20 cellular contexts compared by ENCODE assay signal in genomic region chr11:17602105-17603001, GRCh38. TPM values are rescaled to one million over a fixed set of nuclear protein-coding genes. Genes with fewer than 3 reads are reported as not detected.
A peak's percentile ranks its signal among the peaks of the same experiment; 100 is the strongest.
DNase-seq lines count a peak whose midpoint lies in the region; ATAC-seq and TF ChIP-seq lines count a peak whose summit lies in the region.
"Had no signal": no experiment of that assay in that cellular context is flagged by ENCODE, and none has a peak within 500 bp of the region (broad histone marks: within the 10 kb centered on the region; RNA-seq: fewer than 3 reads in every experiment).

No MANE protein-coding gene starts in this region.

- H3K36me3 Mint-ChIP-seq in type B pancreatic cell (no peaks in the 10 kb centered on the region), T-helper 17 cell (ENCODE audit: low read depth) (no peaks in the 10 kb centered on the region)

- DNase-seq in right atrium auricular region (ENCODE audit: low spot score) = peak; percentile 48
- no peak for DNase-seq in right cardiac atrium
- peak; percentile 58 for DNase-seq in coronary artery (ENCODE audit: low spot score)
- DNase-seq in neuronal stem cell (ENCODE audit: low spot score) = no peak
- DNase-seq in type B pancreatic cell (ENCODE audit: extremely low spot score, unreplicated experiment) = peak; percentile 53
- DNase-seq in putamen (ENCODE audit: low spot score) = no peak
- no peak for DNase-seq in T-helper 17 cell
- DNase-seq: DMS79, H9, NCI-H1417 treated with DMSO at 0.1 percent for 48 hours, NCI-H2029, NCI-H2171, PC-3, RPMI8226, SHP77 treated with DMSO at 0.1 percent for 48 hours had no signal

- H3K23ac ChIP-seq in neuronal stem cell (ENCODE audit: low read depth, low read length, poor library complexity) = peak overlapping the region; percentile 49

- H3K18ac ChIP-seq in neuronal stem cell (ENCODE audit: low read length) = no peak overlapping the region

- no peak overlapping the region for H3K27ac ChIP-seq in right atrium auricular region
- H3K27ac ChIP-seq in right cardiac atrium (ENCODE audit: low read length) = no peak overlapping the region
- H3K27ac ChIP-seq in coronary artery = no peak overlapping the region
- H3K27ac ChIP-seq in neuronal stem cell (replicated peaks; ENCODE audit: low read length) = no peak overlapping the region
- H3K27ac ChIP-seq: C4-2B, HL-60 had no signal

- H3K4me1 Mint-ChIP-seq in type B pancreatic cell (ENCODE audit: unreplicated experiment) (peaks cover 5% of the 10 kb centered on the region), T-helper 17 cell (peaks cover 2% of the 10 kb centered on the region)

- no peak overlapping the region for H2AK5ac ChIP-seq in neuronal stem cell (ENCODE audit: low read depth, low read length)

- no peak for ATAC-seq in right cardiac atrium
- ATAC-seq in GM21367 (IDR thresholded peaks at IDR 0.05; ENCODE audit: unreplicated experiment) = no peak
- no peak for ATAC-seq in T-helper 17 cell
- ATAC-seq: PC-3 had no signal

- no peaks in the 10 kb centered on the region for H3K4me1 ChIP-seq in right atrium auricular region
- no peaks in the 10 kb centered on the region for H3K4me1 ChIP-seq in right cardiac atrium (ENCODE audit: control insufficient read depth, insufficient read depth, low read length)
- H3K4me1 ChIP-seq in neuronal stem cell (ENCODE audit: control insufficient read depth in 2 of 2, insufficient read depth in 1 of 2, low read depth in 1 of 2, low read length in 2 of 2) = peaks cover 0 to 11% of the 10 kb centered on the region in 2 donors

- no peak overlapping the region for H2BK120ac ChIP-seq in neuronal stem cell (ENCODE audit: low read depth, low read length)

- no peak overlapping the region for H3K4me2 ChIP-seq in neuronal stem cell (ENCODE audit: insufficient read depth, low read length, poor library complexity, severe bottlenecking)

- no peaks in the 10 kb centered on the region for H3K9me3 Mint-ChIP-seq in type B pancreatic cell
- H3K9me3 Mint-ChIP-seq: H9 had no signal

- no peak overlapping the region for H2AFZ ChIP-seq in neuronal stem cell (ENCODE audit: low read length)

- H3K4ac ChIP-seq in neuronal stem cell (ENCODE audit: low read length) = no peak overlapping the region

- no peak overlapping the region for H4K91ac ChIP-seq in neuronal stem cell (ENCODE audit: low read depth, low read length, poor library complexity)

- H3K4me3 ChIP-seq in right atrium auricular region (no peak overlapping the region), right cardiac atrium (ENCODE audit: low read length) (no peak overlapping the region), coronary artery (no peak overlapping the region), neuronal stem cell (ENCODE audit: low read length in 2 of 2) (no peak overlapping the region)

- intact Hi-C loops in right cardiac atrium (cut with DNase I) = loop anchor here in 1 of 4 donors (5.0 kb wide), 1 partner anchor 120 kb away; no protein-coding TSS in a partner anchor

- no peak overlapping the region for H2BK12ac ChIP-seq in neuronal stem cell (ENCODE audit: low read length)

- H3K27me3 ChIP-seq in right atrium auricular region (no peaks in the 10 kb centered on the region), right cardiac atrium (ENCODE audit: control insufficient read depth, insufficient read depth) (no peaks in the 10 kb centered on the region), neuronal stem cell (ENCODE audit: control insufficient read depth in 3 of 3, insufficient read depth in 3 of 3, low read depth in 1 of 3, low read length in 3 of 3) (peaks cover 0 to 21% (median 0%) of the 10 kb centered on the region in 3 experiments)

- H2BK5ac ChIP-seq in neuronal stem cell (ENCODE audit: low read length) = no peak overlapping the region

- H3K27ac Mint-ChIP-seq in type B pancreatic cell (no peak overlapping the region), T-helper 17 cell (no peak overlapping the region)
- H3K27ac Mint-ChIP-seq: H9 had no signal

- H3K9me3 ChIP-seq in right atrium auricular region (no peaks in the 10 kb centered on the region), right cardiac atrium (ENCODE audit: control insufficient read depth, low read length) (no peaks in the 10 kb centered on the region), neuronal stem cell (replicated peaks in 1 of 2; ENCODE audit: control insufficient read depth in 2 of 2, insufficient read depth in 1 of 2, low read depth in 1 of 2, low read length in 2 of 2) (no peaks in the 10 kb centered on the region), T-helper 17 cell (ENCODE audit: control insufficient read depth, low read length, poor library complexity, severe bottlenecking) (no peaks in the 10 kb centered on the region)

- no peak overlapping the region for H3K4me3 Mint-ChIP-seq in type B pancreatic cell
- H3K4me3 Mint-ChIP-seq in T-helper 17 cell = no peak overlapping the region
- H3K4me3 Mint-ChIP-seq: H9 had no signal

- TF ChIP-seq CTCF in right atrium auricular region (IDR thresholded peaks at IDR 0.05) = no peak
- no peak for TF ChIP-seq CTCF in coronary artery (IDR thresholded peaks at IDR 0.05)
- no peak for TF ChIP-seq CTCF in type B pancreatic cell (conservative IDR thresholded peaks at IDR 0.05)

- peak overlapping the region; percentile 3 for H2BK15ac ChIP-seq in neuronal stem cell (ENCODE audit: low read length)

- H3K27me3 Mint-ChIP-seq in type B pancreatic cell = peaks cover 30% of the 10 kb centered on the region
- H3K27me3 Mint-ChIP-seq in T-helper 17 cell = peaks cover 26% of the 10 kb centered on the region

- H3K36me3 ChIP-seq in right atrium auricular region (no peaks in the 10 kb centered on the region), neuronal stem cell (replicated peaks in 1 of 2; ENCODE audit: control insufficient read depth in 2 of 2, insufficient read depth in 2 of 2, low read length in 2 of 2) (no peaks in the 10 kb centered on the region)

- H3K14ac ChIP-seq in neuronal stem cell (ENCODE audit: low read length) = peak overlapping the region; percentile 77

- 86% methylated on average over 11 of the region's 11 CpGs for WGBS in right cardiac atrium
- no CpG with 5 or more reads among the region's 11 CpGs for WGBS in neuronal stem cell (ENCODE audit: extremely low coverage in 2 of 2, insufficient read length in 2 of 2, insufficient replicate concordance in 1 of 2), 2 donors

- no peaks in the 10 kb centered on the region for H3K79me1 ChIP-seq in neuronal stem cell (ENCODE audit: low read depth, low read length)

- H4K8ac ChIP-seq in neuronal stem cell (ENCODE audit: low read depth, low read length) = no peak overlapping the region

- no peak overlapping the region for H3K9ac ChIP-seq in neuronal stem cell (ENCODE audit: low read depth, low read length, poor library complexity)

RNA-seq across cellular contexts. Expression of gene OTOG, which starts 55.3 kb away (rescaled TPM):
- not detected for total RNA-seq in right atrium auricular region
- not detected for total RNA-seq in right cardiac atrium
- polyA plus RNA-seq in right cardiac atrium = not detected
- polyA plus RNA-seq in neuronal stem cell (2013, experiment 1 of 2) = 0.35 TPM
- polyA plus RNA-seq in neuronal stem cell (2013, experiment 2 of 2) = 0.37 TPM
- 0.21 and 1.5 TPM in 2 replicates for total RNA-seq in type B pancreatic cell (ENCODE audit: low replicate concordance)
- not detected for total RNA-seq in T-helper 17 cell
- total RNA-seq: HT1080, M059J, PC-3 had no signal

RNA-seq across cellular contexts. Expression of gene USH1C, which starts 58.1 kb away (rescaled TPM):
- total RNA-seq in right atrium auricular region (not detected), right cardiac atrium (under 1 TPM in 3 of 4 donors, not detected in 1; 0.20 to 0.61 (median 0.46) TPM), type B pancreatic cell (ENCODE audit: low replicate concordance) (21.8 and 30.0 TPM in 2 replicates), T-helper 17 cell (not detected)
- polyA plus RNA-seq in right cardiac atrium = 0.16 TPM
- 0.57 TPM for polyA plus RNA-seq in neuronal stem cell (2013, experiment 1 of 2)
- polyA plus RNA-seq in neuronal stem cell (2013, experiment 2 of 2) = 0.66 TPM
- total RNA-seq: HT1080, M059J, PC-3 had no signal

Comparison
In these comparisons a context has a peak if more than half of its experiments do, and no peak if none do; other contexts are left out.
1. DNase-seq: peak in right atrium auricular region (single experiment), coronary artery (single experiment) and type B pancreatic cell (single experiment); none in right cardiac atrium (0 of 3), neuronal stem cell (single experiment), putamen (single experiment) and T-helper 17 cell (0 of 3).
2. RNA of gene USH1C, which starts 58.1 kb away (total RNA-seq): 21.8 to 30.0 TPM in type B pancreatic cell; 0.20 to 0.61 TPM in right cardiac atrium, not detected in right atrium auricular region and not detected in T-helper 17 cell; every median in the first group is over 10 times any median in the second.